35 cellular contexts compared by ENCODE assay signal in the genomic region with DNA sequence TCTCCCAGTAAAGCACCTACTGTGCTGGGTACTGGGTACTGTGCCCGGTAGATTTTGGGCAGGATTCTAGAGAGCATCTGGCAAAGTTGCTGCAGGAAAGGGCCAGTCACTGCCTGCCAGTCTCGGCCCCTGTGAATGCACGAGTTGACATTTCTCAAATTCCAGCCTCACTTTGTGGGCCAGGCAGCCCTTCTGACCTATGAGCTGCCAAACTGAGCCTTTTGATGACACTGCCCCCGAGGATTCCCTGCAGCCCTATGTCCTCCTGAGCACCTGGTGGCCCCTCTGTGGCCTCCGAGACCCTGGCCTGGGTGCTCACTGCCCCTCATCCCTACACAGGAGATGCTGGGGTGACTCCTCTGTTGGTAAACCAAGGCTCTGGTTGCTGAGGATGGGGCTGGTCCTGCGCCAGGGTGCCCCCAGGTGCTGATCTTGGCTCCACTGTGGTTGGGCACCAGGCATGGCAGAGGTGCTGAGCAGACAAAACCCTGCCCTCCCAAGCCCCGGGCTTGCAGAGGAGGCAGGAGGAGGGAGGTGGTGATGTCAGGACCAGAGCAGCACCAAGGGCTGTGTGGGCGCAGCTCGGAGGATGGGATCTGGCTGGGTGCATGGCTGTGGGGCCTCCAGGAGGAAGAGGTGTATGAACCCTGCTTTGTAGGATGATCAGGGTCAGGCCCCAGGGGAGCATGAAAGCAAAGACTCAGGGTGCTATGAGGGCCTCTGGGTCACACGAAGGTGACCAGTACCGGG. TPM values are rescaled to one million over a fixed set of nuclear protein-coding genes. Genes with fewer than 3 reads are reported as not detected.
DNase-seq lines count a peak whose midpoint lies in the region; ATAC-seq and TF ChIP-seq lines count a peak whose summit lies in the region.
"Had no signal": no experiment of that assay in that cellular context is flagged by ENCODE, and none has a peak within 500 bp of the region (broad histone marks: within the 10 kb centered on the region; RNA-seq: fewer than 3 reads in every experiment).

No MANE protein-coding gene starts in this region.

- H3K27ac Mint-ChIP-seq in stimulated activated naive CD8-positive, alpha-beta T cell treated with anti-CD3 and anti-CD28 coated beads, Interleukin-15, amount 100 ng/mL, for 72 hours, result peak overlapping the region in 1 of 2 donors; percentile 77
- H3K27ac Mint-ChIP-seq: activated naive CD8-positive, alpha-beta T cell treated with anti-CD3 and anti-CD28 coated beads, Interleukin-2, amount 50 U/mL, for 24 hours; memory B cell; stimulated activated naive B cell treated with anti-CD40 and anti-IgM and Interleukin-4, amounts not matched to agents 10 μg/mL and 1 μg/mL and 100 μg/mL, for 72 hours had no signal

- no peak for DNase-seq in stimulated activated naive CD8-positive, alpha-beta T cell treated with anti-CD3 and anti-CD28 coated beads, Interleukin-15, amount 100 ng/mL, for 72 hours
- DNase-seq in stimulated activated naive CD8-positive, alpha-beta T cell treated with anti-CD3 and anti-CD28 coated beads, Interleukin-15, Interleukin-2, amounts not matched to agents 100 U/mL and 50 U/mL, for 24 hours, result no peak
- DNase-seq in RWPE2 (ENCODE audit: low spot score) (no peak), iPS-NIHi7 (ENCODE audit: extremely low spot score) (peak; percentile 49), thyroid gland (peak; percentile 43 to 55), KG1 (lab: John Stamatoyannopoulos, UW) (no peak), A673 (ENCODE audit: low spot score) (no peak)
- DNase-seq: activated CD4-positive, alpha-beta T cell treated with anti-CD3 and anti-CD28 coated beads for 1 hour; activated CD8-positive, alpha-beta memory T cell treated with anti-CD3 and anti-CD28 coated beads for 24 hours; activated gamma-delta T cell; activated naive CD8-positive, alpha-beta T cell treated with anti-CD3 and anti-CD28 coated beads, Interleukin-2, amount 50 U/mL, for 24 hours; activated T-cell treated with anti-CD3 and anti-CD28 coated beads, Interleukin-2, amount 50 U/mL, for 1 hour; body of pancreas; C1 segment of cervical spinal cord; Calu3; effector CD4-positive, alpha-beta T cell; erythroblast; HCEC 1CT; NCI-H1105; NCI-H2029; NCI-H2227 treated with DMSO at 0.1 percent for 48 hours; NCI-H748 treated with DMSO at 0.1 percent for 48 hours; spleen; stimulated activated CD4-positive, alpha-beta T cell treated with anti-CD3 and anti-CD28 coated beads, Interleukin-4, amount 100 ng/mL, for 1 hour; stimulated activated naive B cell treated with anti-CD40 and anti-IgM and Interleukin-4, amounts not matched to agents 10 μg/mL and 1 μg/mL and 100 μg/mL, for 72 hours; T-helper 1 cell; testis; uterus had no signal

- WGBS in thyroid gland, 2 donors, result 58 to 89% methylated on average over 6 to 11 of the region's 11 CpGs

- no peaks in the 10 kb centered on the region for H3K9me3 Mint-ChIP-seq in stimulated activated naive CD8-positive, alpha-beta T cell treated with anti-CD3 and anti-CD28 coated beads, Interleukin-15, amount 100 ng/mL, for 72 hours
- H3K9me3 Mint-ChIP-seq: activated naive CD8-positive, alpha-beta T cell treated with anti-CD3 and anti-CD28 coated beads, Interleukin-2, amount 50 U/mL, for 24 hours; memory B cell; stimulated activated naive B cell treated with anti-CD40 and anti-IgM and Interleukin-4, amounts not matched to agents 10 μg/mL and 1 μg/mL and 100 μg/mL, for 72 hours had no signal

- intact Hi-C loops in thyroid gland (cut with DNase I), result no loop called here
- intact Hi-C loops in A673 (cut with micrococcal nuclease; ENCODE audit: unreplicated experiment), result no loop called here

- CTCF ChIA-PET in A673 (lab: Charles Lee), result no interaction called here

- TF ChIP-seq CTCF in RWPE2 (IDR thresholded peaks at IDR 0.05; ENCODE audit: poor library complexity, severe bottlenecking) (no peak), thyroid gland (IDR thresholded peaks at IDR 0.05) (no peak), A673 (conservative IDR thresholded peaks at IDR 0.05; ENCODE audit: low read depth, low read length) (no peak)

- no peak overlapping the region for H3K4me3 Mint-ChIP-seq in stimulated activated naive CD8-positive, alpha-beta T cell treated with anti-CD3 and anti-CD28 coated beads, Interleukin-15, amount 100 ng/mL, for 72 hours
- H3K4me3 Mint-ChIP-seq: activated naive CD8-positive, alpha-beta T cell treated with anti-CD3 and anti-CD28 coated beads, Interleukin-2, amount 50 U/mL, for 24 hours; memory B cell; stimulated activated naive B cell treated with anti-CD40 and anti-IgM and Interleukin-4, amounts not matched to agents 10 μg/mL and 1 μg/mL and 100 μg/mL, for 72 hours had no signal

- H3K27me3 ChIP-seq in RWPE2 (ENCODE audit: insufficient read depth, poor library complexity, severe bottlenecking) (no peaks in the 10 kb centered on the region), thyroid gland (no peaks in the 10 kb centered on the region), A673 (replicated peaks; ENCODE audit: insufficient read depth, low read depth, low read length, poor library complexity) (no peaks in the 10 kb centered on the region)
- H3K27me3 ChIP-seq: body of pancreas, spleen, testis, uterus had no signal

- no TSS peak for BruUV-seq in A673 (replicated peaks; lab: Mats Ljungman, UMichigan)

- H3K27ac ChIP-seq in RWPE2 (ENCODE audit: poor library complexity, severe bottlenecking) (no peak overlapping the region), thyroid gland (no peak overlapping the region), A673 (ENCODE audit: low read depth, low read length, poor library complexity, severe bottlenecking) (no peak overlapping the region)
- H3K27ac ChIP-seq: body of pancreas, HL-60, spleen, testis, uterus had no signal

- H3K9me3 ChIP-seq in RWPE2 (ENCODE audit: severe bottlenecking), result no peaks in the 10 kb centered on the region
- H3K9me3 ChIP-seq in thyroid gland, result no peaks in the 10 kb centered on the region
- H3K9me3 ChIP-seq in A673 (ENCODE audit: low read depth, low read length, poor library complexity, severe bottlenecking), result no peaks in the 10 kb centered on the region
- H3K9me3 ChIP-seq: body of pancreas, spleen, testis, uterus had no signal

- H3K4me1 Mint-ChIP-seq in stimulated activated naive CD8-positive, alpha-beta T cell treated with anti-CD3 and anti-CD28 coated beads, Interleukin-15, amount 100 ng/mL, for 72 hours, result peaks cover 16% of the 10 kb centered on the region

- H3K27me3 Mint-ChIP-seq in stimulated activated naive CD8-positive, alpha-beta T cell treated with anti-CD3 and anti-CD28 coated beads, Interleukin-15, amount 100 ng/mL, for 72 hours, result no peaks in the 10 kb centered on the region
- H3K27me3 Mint-ChIP-seq: activated naive CD8-positive, alpha-beta T cell treated with anti-CD3 and anti-CD28 coated beads, Interleukin-2, amount 50 U/mL, for 24 hours; memory B cell; stimulated activated naive B cell treated with anti-CD40 and anti-IgM and Interleukin-4, amounts not matched to agents 10 μg/mL and 1 μg/mL and 100 μg/mL, for 72 hours had no signal

- H3K4me1 ChIP-seq in RWPE2 (ENCODE audit: insufficient read depth, poor library complexity, severe bottlenecking) (peaks cover 9% of the 10 kb centered on the region), thyroid gland (peaks cover 32 to 45% of the 10 kb centered on the region in 2 donors), A673 (ENCODE audit: insufficient read depth, low read length, poor library complexity, severe bottlenecking) (peaks cover 7% of the 10 kb centered on the region)
- H3K4me1 ChIP-seq: body of pancreas, spleen, testis, uterus had no signal

- H3K4me3 ChIP-seq in RWPE2 (ENCODE audit: severe bottlenecking) (no peak overlapping the region), thyroid gland (replicated peaks in 1 of 3) (no peak overlapping the region), A673 (ENCODE audit: low read depth, low read length, poor library complexity, severe bottlenecking) (no peak overlapping the region)
- H3K4me3 ChIP-seq: body of pancreas, spleen, testis, uterus had no signal

- ATAC-seq in stimulated activated naive CD8-positive, alpha-beta T cell treated with anti-CD3 and anti-CD28 coated beads, Interleukin-15, amount 100 ng/mL, for 72 hours, result peak; percentile 19
- ATAC-seq in stimulated activated naive CD8-positive, alpha-beta T cell treated with anti-CD3 and anti-CD28 coated beads, Interleukin-15, Interleukin-2, amounts not matched to agents 100 U/mL and 50 U/mL, for 24 hours, result no peak
- ATAC-seq in RWPE2 (ENCODE audit: low read depth) (peak; percentile 50; the same call in 2 of the 3 replicates), HG03571 (IDR thresholded peaks at IDR 0.05; ENCODE audit: unreplicated experiment) (no peak)
- ATAC-seq: activated naive CD8-positive, alpha-beta T cell treated with anti-CD3 and anti-CD28 coated beads, Interleukin-2, amount 50 U/mL, for 24 hours; body of pancreas; stimulated activated naive B cell treated with anti-CD40 and anti-IgM and Interleukin-4, amounts not matched to agents 10 μg/mL and 1 μg/mL and 100 μg/mL, for 72 hours had no signal

- H3K36me3 ChIP-seq in RWPE2 (ENCODE audit: low read depth) (no peaks in the 10 kb centered on the region), thyroid gland (no peaks in the 10 kb centered on the region), A673 (ENCODE audit: insufficient read depth, low read length, poor library complexity, severe bottlenecking) (no peaks in the 10 kb centered on the region)
- H3K36me3 ChIP-seq: uterus had no signal

- TF ChIP-seq POLR2A in thyroid gland (IDR thresholded peaks at IDR 0.05), result no peak

- POLR2A ChIA-PET in A673 (lab: Charles Lee; ENCODE audit: low non-redundant PET), result no interaction called here

RNA-seq across cellular contexts. Expression of a gene that starts 16.2 kb away (rescaled TPM):
- total RNA-seq in thyroid gland (10 to 100 TPM in 3 of 4 donors, 1 to 10 TPM in 1; 8.3 to 69.9 (median 48.3) TPM), A673 (2021) (2.3 and 5.9 TPM in 2 replicates)

RNA-seq across cellular contexts. Expression of a gene that starts 28.0 kb away (rescaled TPM):
- total RNA-seq in thyroid gland (not detected), A673 (2021) (not detected in 2 replicates)
- total RNA-seq: body of pancreas, Calu3, Daoy, myocyte, OCI-LY7, pulmonary artery endothelial cell, spleen, uterus had no signal

RNA-seq across cellular contexts. Expression of a gene that starts 59.1 kb away (rescaled TPM):
- total RNA-seq in thyroid gland, result 100 to 1,000 TPM in 1 of 4 donors, 10 to 100 TPM in 3; 75.3 to 111 (median 95.8) TPM
- 25.2 and 26.9 TPM in 2 replicates for total RNA-seq in A673 (2021)

Comparison
In these comparisons a context has a peak if more than half of its experiments do, and no peak if none do; other contexts are left out.
1. ATAC-seq: peak in stimulated activated naive CD8-positive, alpha-beta T cell treated with anti-CD3 and anti-CD28 coated beads, Interleukin-15, amount 100 ng/mL, for 72 hours (single experiment) and RWPE2 (single experiment); none in stimulated activated naive CD8-positive, alpha-beta T cell treated with anti-CD3 and anti-CD28 coated beads, Interleukin-15, Interleukin-2, amounts not matched to agents 100 U/mL and 50 U/mL, for 24 hours (single experiment) and HG03571 (single experiment).
2. DNase-seq: peak in iPS-NIHi7 (single experiment) and thyroid gland (2 of 2); none in stimulated activated naive CD8-positive, alpha-beta T cell treated with anti-CD3 and anti-CD28 coated beads, Interleukin-15, amount 100 ng/mL, for 72 hours (0 of 2), stimulated activated naive CD8-positive, alpha-beta T cell treated with anti-CD3 and anti-CD28 coated beads, Interleukin-15, Interleukin-2, amounts not matched to agents 100 U/mL and 50 U/mL, for 24 hours (single experiment), RWPE2 (single experiment), KG1 (single experiment) and A673 (single experiment).